In the genomic region with DNA sequence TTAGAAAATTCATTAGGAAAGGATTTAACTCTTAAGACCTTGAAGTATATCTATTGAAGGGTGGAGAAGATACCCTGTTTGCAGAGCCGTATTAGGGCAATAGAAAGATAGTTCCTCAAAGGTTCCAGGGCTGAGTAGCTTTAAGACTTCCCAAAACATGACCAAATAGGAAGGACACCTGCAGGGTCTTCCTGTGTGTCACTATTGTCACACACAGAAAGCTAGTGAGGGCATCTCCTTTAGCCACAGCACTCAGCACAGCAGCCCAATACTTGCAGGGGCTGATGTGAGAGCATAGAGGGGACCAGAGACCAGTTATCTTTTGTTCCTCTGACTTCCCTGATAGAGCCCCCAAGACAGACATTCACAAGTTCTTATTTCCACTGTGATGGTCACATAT, we compare ENCODE assay signal across 6 cellular contexts.
"Had no signal": no experiment of that assay in that cellular context is flagged by ENCODE, and none has a peak within 500 bp of the region (broad histone marks: within the 10 kb centered on the region; RNA-seq: fewer than 3 reads in every experiment).

No MANE protein-coding gene starts in this region.

- ATAC-seq: K562 had no signal

- H3K4me3 ChIP-seq: GM23248, K562 had no signal

- DNase-seq: GM23248, H9, HCEC 1CT, IMR-90, KG1 had no signal

- H3K27ac ChIP-seq: GM23248 had no signal
